In genomic region chr1:186236921-186237320, GRCh38 we compare ENCODE assay signal across 13 cellular contexts. TPM values are rescaled to one million over a fixed set of nuclear protein-coding genes. Genes with fewer than 3 reads are reported as not detected.
DNase-seq lines count a peak whose midpoint lies in the region; ATAC-seq, FAIRE-seq and TF ChIP-seq lines count a peak whose summit lies in the region.
"Had no signal": no experiment of that assay in that cellular context is flagged by ENCODE, and none has a peak within 500 bp of the region (broad histone marks: within the 10 kb centered on the region; RNA-seq: fewer than 3 reads in every experiment).

No MANE protein-coding gene starts in this region.

- H3K9ac ChIP-seq in endothelial cell of umbilical vein (replicated peaks; ENCODE audit: extremely low read depth, insufficient read depth, low read length): no peak overlapping the region

- intact Hi-C loops in endothelial cell of umbilical vein (cut with micrococcal nuclease): no loop called here
- intact Hi-C loops in activated T-helper 2 cell treated with anti-CD3 and anti-CD28 coated beads, Interferon-gamma antibody, Interleukin-2, Interleukin-4, amounts not matched to agents 10 μg/mL and 5 μg/mL and 100 μg/mL, durations not matched to agents 14 hours and 24 hours and 36 hours (cut with micrococcal nuclease): no loop called here

- H3K4me2 ChIP-seq in endothelial cell of umbilical vein (ENCODE audit: insufficient read depth, low read length): no peak overlapping the region

- CTCF ChIA-PET in endothelial cell of umbilical vein (lab: Charles Lee): no interaction called here

- H3K4me1 ChIP-seq in endothelial cell of umbilical vein (ENCODE audit: control insufficient read depth, extremely low read depth, insufficient read depth, low read length): no peaks in the 10 kb centered on the region

- no peak overlapping the region for H3K27ac Mint-ChIP-seq in activated T-helper 2 cell treated with anti-CD3 and anti-CD28 coated beads, Interferon-gamma antibody, Interleukin-2, Interleukin-4, amounts not matched to agents 10 μg/mL and 5 μg/mL and 100 μg/mL, durations not matched to agents 14 hours and 24 hours and 36 hours
- no peak overlapping the region for H3K27ac Mint-ChIP-seq in activated T-cell treated with anti-CD3 and anti-CD28 coated beads, Interleukin-2, amount 50 U/mL, for 72 hours

- DNase-seq in Daoy (ENCODE audit: low read depth): peak; percentile 91
- peak; percentile 47 for DNase-seq in NCI-H460 (ENCODE audit: extremely low read depth, low read depth)
- DNase-seq in endothelial cell of umbilical vein (ENCODE audit: low read depth, low spot score): peak; percentile 48
- peak; percentile 52 for DNase-seq in myocyte (ENCODE audit: low read depth)
- no peak for DNase-seq in activated T-helper 2 cell treated with anti-CD3 and anti-CD28 coated beads, Interferon-gamma antibody, Interleukin-2, Interleukin-4, amounts not matched to agents 10 μg/mL and 5 μg/mL and 100 μg/mL, durations not matched to agents 14 hours and 24 hours and 36 hours (ENCODE audit: low spot score)
- DNase-seq in activated T-cell treated with anti-CD3 and anti-CD28 coated beads, Interleukin-2, amount 50 U/mL, for 72 hours: no peak
- DNase-seq: left ventricle myocardium superior; NCI-H146; posterior cingulate gyrus; stimulated activated CD4-positive, alpha-beta T cell treated with anti-CD3 and anti-CD28 coated beads, Interleukin-4, amount 100 ng/mL, for 4 hours had no signal

- H3K79me2 ChIP-seq in endothelial cell of umbilical vein (ENCODE audit: control insufficient read depth, insufficient read depth, low read length): no peaks in the 10 kb centered on the region

- TF ChIP-seq POLR2A in endothelial cell of umbilical vein (IDR thresholded peaks at IDR 0.05; ENCODE audit: low read depth, low read length): no peak

- no peak for FAIRE-seq in endothelial cell of umbilical vein (lab: Jason Lieb, UNC)
- FAIRE-seq: D721Med had no signal

- H3K36me3 Mint-ChIP-seq in activated T-helper 2 cell treated with anti-CD3 and anti-CD28 coated beads, Interferon-gamma antibody, Interleukin-2, Interleukin-4, amounts not matched to agents 10 μg/mL and 5 μg/mL and 100 μg/mL, durations not matched to agents 14 hours and 24 hours and 36 hours (ENCODE audit: low read depth): no peaks in the 10 kb centered on the region
- H3K36me3 Mint-ChIP-seq in activated T-cell treated with anti-CD3 and anti-CD28 coated beads, Interleukin-2, amount 50 U/mL, for 72 hours (ENCODE audit: insufficient read depth in 2 of 2): no peaks in the 10 kb centered on the region

- H3K4me3 Mint-ChIP-seq in activated T-helper 2 cell treated with anti-CD3 and anti-CD28 coated beads, Interferon-gamma antibody, Interleukin-2, Interleukin-4, amounts not matched to agents 10 μg/mL and 5 μg/mL and 100 μg/mL, durations not matched to agents 14 hours and 24 hours and 36 hours (ENCODE audit: low read depth): no peak overlapping the region
- no peak overlapping the region for H3K4me3 Mint-ChIP-seq in activated T-cell treated with anti-CD3 and anti-CD28 coated beads, Interleukin-2, amount 50 U/mL, for 72 hours

- no peaks in the 10 kb centered on the region for H3K36me3 ChIP-seq in endothelial cell of umbilical vein (ENCODE audit: control insufficient read depth in 2 of 2, extremely low read depth in 1 of 2, insufficient read depth in 2 of 2, low read length in 2 of 2)

- H3K9me3 ChIP-seq in endothelial cell of umbilical vein (replicated peaks; ENCODE audit: control insufficient read depth, insufficient read depth, low read length): no peaks in the 10 kb centered on the region

- dilution Hi-C loops in endothelial cell of umbilical vein (cut with MboI; ENCODE audit: extremely low pct_ligation_motif_present, low sequenced_read_pairs): no loop called here

- no peaks in the 10 kb centered on the region for H3K9me1 ChIP-seq in endothelial cell of umbilical vein (replicated peaks; ENCODE audit: control insufficient read depth, extremely low read depth, insufficient read depth, low read length)

- H2AFZ ChIP-seq in endothelial cell of umbilical vein (ENCODE audit: low read depth, low read length): no peak overlapping the region

- H3K27me3 ChIP-seq in endothelial cell of umbilical vein (ENCODE audit: control insufficient read depth in 2 of 2, insufficient read depth in 2 of 2, low read length in 2 of 2): no peaks in the 10 kb centered on the region

- H4K20me1 ChIP-seq in endothelial cell of umbilical vein (replicated peaks; ENCODE audit: control insufficient read depth, extremely low read depth, insufficient read depth, low read length): no peaks in the 10 kb centered on the region

- BruUV-seq in endothelial cell of umbilical vein (replicated peaks; lab: Mats Ljungman, UMichigan): no TSS peak

- no peak overlapping the region for H3K4me3 ChIP-seq in endothelial cell of umbilical vein (replicated peaks in 1 of 3; ENCODE audit: insufficient read depth in 1 of 3, low read depth in 1 of 3, low read length in 3 of 3)

- no peaks in the 10 kb centered on the region for H3K9me3 Mint-ChIP-seq in activated T-helper 2 cell treated with anti-CD3 and anti-CD28 coated beads, Interferon-gamma antibody, Interleukin-2, Interleukin-4, amounts not matched to agents 10 μg/mL and 5 μg/mL and 100 μg/mL, durations not matched to agents 14 hours and 24 hours and 36 hours
- H3K9me3 Mint-ChIP-seq in activated T-cell treated with anti-CD3 and anti-CD28 coated beads, Interleukin-2, amount 50 U/mL, for 72 hours: peaks cover 0 to 2% of the 10 kb centered on the region in 2 donors

- H3K27me3 Mint-ChIP-seq in activated T-helper 2 cell treated with anti-CD3 and anti-CD28 coated beads, Interferon-gamma antibody, Interleukin-2, Interleukin-4, amounts not matched to agents 10 μg/mL and 5 μg/mL and 100 μg/mL, durations not matched to agents 14 hours and 24 hours and 36 hours (ENCODE audit: low read depth): peaks cover 4% of the 10 kb centered on the region
- H3K27me3 Mint-ChIP-seq in activated T-cell treated with anti-CD3 and anti-CD28 coated beads, Interleukin-2, amount 50 U/mL, for 72 hours (ENCODE audit: low read depth): peaks cover 17% of the 10 kb centered on the region

- H3K4me1 Mint-ChIP-seq in activated T-helper 2 cell treated with anti-CD3 and anti-CD28 coated beads, Interferon-gamma antibody, Interleukin-2, Interleukin-4, amounts not matched to agents 10 μg/mL and 5 μg/mL and 100 μg/mL, durations not matched to agents 14 hours and 24 hours and 36 hours (ENCODE audit: low read depth): no peaks in the 10 kb centered on the region
- H3K4me1 Mint-ChIP-seq in activated T-cell treated with anti-CD3 and anti-CD28 coated beads, Interleukin-2, amount 50 U/mL, for 72 hours (ENCODE audit: low read depth): no peaks in the 10 kb centered on the region

- no peak overlapping the region for H3K27ac ChIP-seq in endothelial cell of umbilical vein (ENCODE audit: insufficient read depth, low read depth, low read length)

- no peak for ATAC-seq in activated T-cell treated with anti-CD3 and anti-CD28 coated beads, Interleukin-2, amount 50 U/mL, for 72 hours (replicated peaks in 1 of 2)
- no peak for ATAC-seq in GM19452 (IDR thresholded peaks at IDR 0.05; ENCODE audit: unreplicated experiment)
- ATAC-seq in HG02885 (IDR thresholded peaks at IDR 0.05; ENCODE audit: poor library complexity, unreplicated experiment): no peak
- ATAC-seq: left ventricle myocardium superior had no signal

- POLR2A ChIA-PET in endothelial cell of umbilical vein (lab: Charles Lee): no interaction called here

- no peak for TF ChIP-seq CTCF in endothelial cell of umbilical vein (IDR thresholded peaks at IDR 0.05; ENCODE audit: extremely low read depth in 1 of 2, insufficient read depth in 1 of 2, low read depth in 1 of 2, low read length in 2 of 2)

TF ChIP-seq in endothelial cell of umbilical vein, 7 proteins besides CTCF, POLR2A, EP300 and RAD21:
- TF ChIP-seq FOS (IDR thresholded peaks at IDR 0.05; ENCODE audit: borderline replicate concordance, insufficient read depth, low read length) (peak; percentile 67), JUN (IDR thresholded peaks at IDR 0.05; ENCODE audit: borderline replicate concordance, insufficient read depth, insufficient read length, low read depth) (peak; percentile 48), GATA2 (IDR thresholded peaks at IDR 0.05; ENCODE audit: insufficient read depth, insufficient read length, low read depth, low read length) (no peak), EZH2 (IDR thresholded peaks at IDR 0.05; ENCODE audit: borderline replicate concordance, low read depth, low read length, severe bottlenecking) (no peak), MYC (IDR thresholded peaks at IDR 0.05; ENCODE audit: low read depth, low read length) (no peak)

RNA-seq across cellular contexts. Expression of gene PRG4, which starts 59.2 kb away (rescaled TPM):
- total RNA-seq in Daoy (2014; rRNA removed; shearing (Covaris generic)): 0.12 TPM in 1 of 2 replicates, not detected in the other
- total RNA-seq in NCI-H460 (2014; rRNA removed; shearing (Covaris generic)): 0.02 TPM in 1 of 2 replicates, not detected in the other
- not detected in 2 replicates for polyA plus RNA-seq in NCI-H460 (2014; cell fraction: nucleus; rRNA removed)
- total RNA-seq in endothelial cell of umbilical vein (not detected in 2 replicates), myocyte (not detected in 2 replicates)
- polyA plus RNA-seq in endothelial cell of umbilical vein: not detected in 2 replicates
- polyA plus RNA-seq in endothelial cell of umbilical vein (2011; cell fraction: cytosol; rRNA removed): not detected in 2 replicates
- not detected in 2 replicates for polyA plus RNA-seq in endothelial cell of umbilical vein (2011; cell fraction: nucleus; rRNA removed)
- polyA plus RNA-seq in endothelial cell of umbilical vein (2012): 0.04 TPM in 1 of 2 replicates, not detected in the other
- polyA minus RNA-seq in endothelial cell of umbilical vein: not detected in 2 replicates
- 1.3 TPM for polyA minus RNA-seq in endothelial cell of umbilical vein (2011; cell fraction: cytosol; rRNA and poly(A)+ RNA removed)
- not detected in 2 replicates for polyA minus RNA-seq in endothelial cell of umbilical vein (2011; cell fraction: nucleus; rRNA and poly(A)+ RNA removed)
- polyA plus RNA-seq in myocyte (2012): 0.04 TPM
- 0.78 and 1.1 TPM in 2 replicates for total RNA-seq in activated T-helper 2 cell treated with anti-CD3 and anti-CD28 coated beads, Interferon-gamma antibody, Interleukin-2, Interleukin-4, amounts not matched to agents 10 μg/mL and 5 μg/mL and 100 μg/mL, durations not matched to agents 14 hours and 24 hours and 36 hours
- 1 to 10 TPM; 1.7 to 8.8 TPM for total RNA-seq in activated T-cell treated with anti-CD3 and anti-CD28 coated beads, Interleukin-2, amount 50 U/mL, for 72 hours

Comparison
In these comparisons a context has a peak if more than half of its experiments do, and no peak if none do; other contexts are left out.
1. DNase-seq: peak in Daoy (single experiment), NCI-H460 (single experiment), endothelial cell of umbilical vein (single experiment) and myocyte (single experiment); none in activated T-helper 2 cell treated with anti-CD3 and anti-CD28 coated beads, Interferon-gamma antibody, Interleukin-2, Interleukin-4, amounts not matched to agents 10 μg/mL and 5 μg/mL and 100 μg/mL, durations not matched to agents 14 hours and 24 hours and 36 hours (single experiment) and activated T-cell treated with anti-CD3 and anti-CD28 coated beads, Interleukin-2, amount 50 U/mL, for 72 hours (0 of 2).